In the genomic region with DNA sequence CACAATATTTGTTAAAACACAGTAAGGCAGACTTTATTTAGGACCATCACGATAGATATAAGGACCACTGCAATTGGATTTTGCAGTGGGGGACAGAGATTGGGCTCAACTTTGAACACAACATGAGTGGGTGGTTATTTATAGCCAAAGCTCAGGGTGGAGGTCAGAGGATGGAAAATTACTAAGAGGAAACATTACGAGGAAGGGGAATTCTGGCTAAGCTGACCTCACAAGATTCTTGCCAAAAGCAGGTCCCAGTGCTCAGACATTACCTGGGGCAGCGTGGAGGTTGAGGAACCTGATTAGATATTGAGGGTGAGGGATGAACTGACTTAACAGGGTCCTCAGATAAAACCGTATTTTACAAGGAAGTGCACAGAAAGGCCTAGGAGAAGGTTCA, we compare ENCODE assay signal across 7 cellular contexts.
"Had no signal": no experiment of that assay in that cellular context is flagged by ENCODE, and none has a peak within 500 bp of the region (broad histone marks: within the 10 kb centered on the region; RNA-seq: fewer than 3 reads in every experiment).

No MANE protein-coding gene starts in this region.

- H3K4me2 ChIP-seq: GM23338 had no signal

- H3K36me3 ChIP-seq: HAP-1 had no signal

- FAIRE-seq: HTR-8/SVneo, K562 had no signal

- H3K4me3 ChIP-seq: GM23338, HAP-1, K562 had no signal

- H3K9me3 ChIP-seq: HAP-1 had no signal

- DNase-seq: H7, IMR-90, KG1 had no signal

- ATAC-seq: GM23338, K562 had no signal

- H2AFZ ChIP-seq: GM23338 had no signal
